Comparison of ENCODE assay signal across 16 cellular contexts in genomic region chr11:81222491-81222890, GRCh38.
DNase-seq lines count a peak whose midpoint lies in the region; ATAC-seq and TF ChIP-seq lines count a peak whose summit lies in the region.
"Had no signal": no experiment of that assay in that cellular context is flagged by ENCODE, and none has a peak within 500 bp of the region (broad histone marks: within the 10 kb centered on the region; RNA-seq: fewer than 3 reads in every experiment).

No MANE protein-coding gene starts in this region.

- H3K4me1 ChIP-seq in H9 (ENCODE audit: insufficient read depth, low read length) = no peaks in the 10 kb centered on the region
- H3K4me1 ChIP-seq: BLaER1 treated with 17β-estradiol and CSF1 and Interleukin-3, amounts not matched to agents 10 nM and 100 nM had no signal

- H3K23me2 ChIP-seq in H9 (ENCODE audit: insufficient read length, low read depth, low read length, poor library complexity, severe bottlenecking) = no peaks in the 10 kb centered on the region

- H3K4me1 Mint-ChIP-seq in H9 (no peaks in the 10 kb centered on the region), WTC11 (no peaks in the 10 kb centered on the region)
- no peaks in the 10 kb centered on the region for H3K4me1 Mint-ChIP-seq in activated T-helper 2 cell treated with anti-CD3 and anti-CD28 coated beads, Interferon-gamma antibody, Interleukin-2, Interleukin-4, amounts not matched to agents 10 μg/mL and 5 μg/mL and 100 μg/mL, durations not matched to agents 14 hours and 24 hours and 36 hours (ENCODE audit: low read depth)
- H3K4me1 Mint-ChIP-seq: IgD-negative memory B cell had no signal

- H4K20me1 ChIP-seq in H9 (ENCODE audit: control insufficient read depth, insufficient read depth, insufficient read length) = no peaks in the 10 kb centered on the region
- H4K20me1 ChIP-seq: BLaER1 treated with 17β-estradiol and CSF1 and Interleukin-3, amounts not matched to agents 10 nM and 100 nM had no signal

- no peak overlapping the region for H3K4me3 Mint-ChIP-seq in H9
- no peak overlapping the region for H3K4me3 Mint-ChIP-seq in WTC11
- no peak overlapping the region for H3K4me3 Mint-ChIP-seq in activated T-helper 2 cell treated with anti-CD3 and anti-CD28 coated beads, Interferon-gamma antibody, Interleukin-2, Interleukin-4, amounts not matched to agents 10 μg/mL and 5 μg/mL and 100 μg/mL, durations not matched to agents 14 hours and 24 hours and 36 hours (ENCODE audit: low read depth)
- H3K4me3 Mint-ChIP-seq: CD4-positive, alpha-beta T cell; IgD-negative memory B cell had no signal

- no peaks in the 10 kb centered on the region for H3K9me3 ChIP-seq in H9 (ENCODE audit: control insufficient read depth, low read depth, low read length)

- ATAC-seq in WTC11 = peak; percentile 32; the same call in 1 of the 2 replicates
- ATAC-seq: GM12878 had no signal

- H2BK5ac ChIP-seq in H9 (ENCODE audit: insufficient read length, low read length) = no peak overlapping the region

- no peak overlapping the region for H2BK12ac ChIP-seq in H9 (ENCODE audit: insufficient read length, low read depth, low read length)

- no peak overlapping the region for H3T11ph ChIP-seq in H9 (ENCODE audit: low read length)

- H2BK20ac ChIP-seq in H9 (ENCODE audit: low read depth, low read length, poor library complexity, severe bottlenecking) = no peak overlapping the region

- H4K5ac ChIP-seq in H9 (ENCODE audit: insufficient read length, low read depth, low read length) = no peak overlapping the region

- H3K18ac ChIP-seq in H9 (ENCODE audit: insufficient read length, low read depth, low read length) = no peak overlapping the region

- no CpG with 5 or more reads among the region's 3 CpGs for WGBS in H9 (ENCODE audit: extremely low coverage, insufficient read length, low lambda C conversion rate)

- H2BK120ac ChIP-seq in H9 (ENCODE audit: low read depth, low read length, poor library complexity, severe bottlenecking) = no peak overlapping the region

- TF ChIP-seq CTCF in H9 (conservative IDR thresholded peaks at IDR 0.05) = no peak
- TF ChIP-seq CTCF in WTC11 (IDR thresholded peaks at IDR 0.05) = no peak

- POLR2A ChIA-PET in WTC11 (lab: Charles Lee) = no interaction called here

- no peak overlapping the region for H3K4ac ChIP-seq in H9 (ENCODE audit: low read depth, low read length)

- no peaks in the 10 kb centered on the region for H3K79me2 ChIP-seq in H9 (ENCODE audit: insufficient read depth, low read length)

- CTCF ChIA-PET in WTC11 (lab: Charles Lee) = no interaction called here

- H3K23ac ChIP-seq in H9 (ENCODE audit: insufficient read length, low read depth, low read length) = no peak overlapping the region

- H3K14ac ChIP-seq in H9 (ENCODE audit: insufficient read depth, low read length) = no peak overlapping the region

- no peak overlapping the region for H4K91ac ChIP-seq in H9 (ENCODE audit: insufficient read length, low read depth, low read length)

- peak; percentile 28 for DNase-seq in H9
- DNase-seq in WTC11 (ENCODE audit: low spot score) = peak; percentile 14
- peak; percentile 10 for DNase-seq in iPS-NIHi7 (ENCODE audit: extremely low spot score)
- DNase-seq in retina = peak; percentile 3
- no peak for DNase-seq in midbrain (lab: John Stamatoyannopoulos, UW)
- no peak for DNase-seq in activated T-helper 2 cell treated with anti-CD3 and anti-CD28 coated beads, Interferon-gamma antibody, Interleukin-2, Interleukin-4, amounts not matched to agents 10 μg/mL and 5 μg/mL and 100 μg/mL, durations not matched to agents 14 hours and 24 hours and 36 hours (ENCODE audit: low spot score)
- no peak for DNase-seq in C1 segment of cervical spinal cord (lab: John Stamatoyannopoulos, UW)
- DNase-seq: ACHN; Calu3; CD4-positive, alpha-beta T cell; DMS 273 treated with DMSO at 0.1 percent for 48 hours; GM23248; H7 had no signal

- no peak overlapping the region for H3K9ac ChIP-seq in H9 (ENCODE audit: extremely low read depth, insufficient read length, low read length)
- H3K9ac ChIP-seq: BLaER1 treated with 17β-estradiol and CSF1 and Interleukin-3, amounts not matched to agents 10 nM and 100 nM; GM23248 had no signal

- no peaks in the 10 kb centered on the region for H3K79me1 ChIP-seq in H9 (ENCODE audit: insufficient read depth, low read depth, low read length, poor library complexity, severe bottlenecking)

- H3K27me3 Mint-ChIP-seq in H9 (ENCODE audit: low read depth) = no peaks in the 10 kb centered on the region
- H3K27me3 Mint-ChIP-seq in WTC11 (ENCODE audit: low read depth) = no peaks in the 10 kb centered on the region
- H3K27me3 Mint-ChIP-seq in activated T-helper 2 cell treated with anti-CD3 and anti-CD28 coated beads, Interferon-gamma antibody, Interleukin-2, Interleukin-4, amounts not matched to agents 10 μg/mL and 5 μg/mL and 100 μg/mL, durations not matched to agents 14 hours and 24 hours and 36 hours (ENCODE audit: low read depth) = no peaks in the 10 kb centered on the region
- H3K27me3 Mint-ChIP-seq: CD4-positive, alpha-beta T cell; IgD-negative memory B cell had no signal

- H3K27ac Mint-ChIP-seq in H9 = no peak overlapping the region
- no peak overlapping the region for H3K27ac Mint-ChIP-seq in WTC11
- H3K27ac Mint-ChIP-seq in activated T-helper 2 cell treated with anti-CD3 and anti-CD28 coated beads, Interferon-gamma antibody, Interleukin-2, Interleukin-4, amounts not matched to agents 10 μg/mL and 5 μg/mL and 100 μg/mL, durations not matched to agents 14 hours and 24 hours and 36 hours = no peak overlapping the region
- H3K27ac Mint-ChIP-seq: CD4-positive, alpha-beta T cell; IgD-negative memory B cell had no signal

- H4K8ac ChIP-seq in H9 (replicated peaks; ENCODE audit: insufficient read length, low read depth, low read length) = no peak overlapping the region

- no peak overlapping the region for H2AK5ac ChIP-seq in H9 (ENCODE audit: insufficient read length, low read length)

- no peak overlapping the region for H3K27ac ChIP-seq in H9 (ENCODE audit: insufficient read length, low read depth, low read length)
- H3K27ac ChIP-seq: BLaER1 treated with 17β-estradiol and CSF1 and Interleukin-3, amounts not matched to agents 10 nM and 100 nM; GM23248 had no signal

- no peaks in the 10 kb centered on the region for H3K27me3 ChIP-seq in H9 (ENCODE audit: insufficient read depth, low read length)
- H3K27me3 ChIP-seq: BLaER1 treated with 17β-estradiol and CSF1 and Interleukin-3, amounts not matched to agents 10 nM and 100 nM had no signal

- no peaks in the 10 kb centered on the region for H3K9me3 Mint-ChIP-seq in H9
- H3K9me3 Mint-ChIP-seq in WTC11 = no peaks in the 10 kb centered on the region
- H3K9me3 Mint-ChIP-seq in activated T-helper 2 cell treated with anti-CD3 and anti-CD28 coated beads, Interferon-gamma antibody, Interleukin-2, Interleukin-4, amounts not matched to agents 10 μg/mL and 5 μg/mL and 100 μg/mL, durations not matched to agents 14 hours and 24 hours and 36 hours = peaks cover 5% of the 10 kb centered on the region

- H3K4me2 ChIP-seq in H9 (ENCODE audit: insufficient read depth, insufficient read length, low read length) = no peak overlapping the region
- H3K4me2 ChIP-seq: BLaER1 treated with 17β-estradiol and CSF1 and Interleukin-3, amounts not matched to agents 10 nM and 100 nM had no signal

- intact Hi-C loops in activated T-helper 2 cell treated with anti-CD3 and anti-CD28 coated beads, Interferon-gamma antibody, Interleukin-2, Interleukin-4, amounts not matched to agents 10 μg/mL and 5 μg/mL and 100 μg/mL, durations not matched to agents 14 hours and 24 hours and 36 hours (cut with micrococcal nuclease) = no loop called here

- H3K36me3 Mint-ChIP-seq in H9 (ENCODE audit: insufficient read depth in 1 of 3, low read depth in 3 of 3) (no peaks in the 10 kb centered on the region), WTC11 (no peaks in the 10 kb centered on the region)
- no peaks in the 10 kb centered on the region for H3K36me3 Mint-ChIP-seq in activated T-helper 2 cell treated with anti-CD3 and anti-CD28 coated beads, Interferon-gamma antibody, Interleukin-2, Interleukin-4, amounts not matched to agents 10 μg/mL and 5 μg/mL and 100 μg/mL, durations not matched to agents 14 hours and 24 hours and 36 hours (ENCODE audit: low read depth)

- no peak overlapping the region for H2AFZ ChIP-seq in H9 (ENCODE audit: low read length)
- H2AFZ ChIP-seq: GM23248 had no signal

- H2BK15ac ChIP-seq in H9 (ENCODE audit: low read depth, low read length) = no peak overlapping the region

- no peak overlapping the region for H3K56ac ChIP-seq in H9 (ENCODE audit: insufficient read length, low read depth, low read length)

TF ChIP-seq in WTC11, 78 proteins besides CTCF, POLR2A, EP300 and RAD21 (continues in another document):
- no peak for TF ChIP-seq ATF3 (CRISPR knock-in tag; conservative IDR thresholded peaks at IDR 0.05)
- TF ChIP-seq NR2C2 (CRISPR knock-in tag; IDR thresholded peaks at IDR 0.05) = no peak
- TF ChIP-seq NFATC4 (CRISPR knock-in tag; IDR thresholded peaks at IDR 0.05) = no peak
- no peak for TF ChIP-seq CREM (CRISPR knock-in tag; IDR thresholded peaks at IDR 0.05)
- TF ChIP-seq ZNF232 (CRISPR knock-in tag; IDR thresholded peaks at IDR 0.05) = no peak

Comparison
In these comparisons a context has a peak if more than half of its experiments do, and no peak if none do; other contexts are left out.
1. DNase-seq: peak in H9 (single experiment), WTC11 (single experiment), iPS-NIHi7 (single experiment) and retina (single experiment); none in midbrain (single experiment), activated T-helper 2 cell treated with anti-CD3 and anti-CD28 coated beads, Interferon-gamma antibody, Interleukin-2, Interleukin-4, amounts not matched to agents 10 μg/mL and 5 μg/mL and 100 μg/mL, durations not matched to agents 14 hours and 24 hours and 36 hours (single experiment) and C1 segment of cervical spinal cord (0 of 14).